13 cellular contexts compared by ENCODE assay signal in the genomic region with DNA sequence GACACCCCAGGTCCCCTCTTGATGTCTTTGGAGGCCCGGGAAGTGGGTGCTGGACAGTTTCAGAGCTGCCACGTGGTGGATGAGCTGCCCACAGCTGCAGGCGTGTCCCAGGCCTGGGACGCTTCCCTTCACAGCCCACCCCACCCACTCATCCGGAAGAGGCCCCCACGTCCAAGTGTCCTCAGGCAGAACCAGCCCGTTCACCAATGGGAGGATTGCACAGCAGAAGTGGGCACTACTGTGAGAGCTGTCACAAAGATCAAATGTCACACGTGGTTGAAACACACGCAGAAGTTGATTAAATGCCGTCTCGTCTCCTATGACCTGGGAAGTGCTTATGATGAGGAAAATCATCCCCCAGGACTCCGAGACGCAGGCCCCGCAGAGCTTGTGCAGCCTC. TPM values are rescaled to one million over a fixed set of nuclear protein-coding genes. Genes with fewer than 3 reads are reported as not detected.
DNase-seq lines count a peak whose midpoint lies in the region; ATAC-seq and TF ChIP-seq lines count a peak whose summit lies in the region.
"Had no signal": no experiment of that assay in that cellular context is flagged by ENCODE, and none has a peak within 500 bp of the region (broad histone marks: within the 10 kb centered on the region; RNA-seq: fewer than 3 reads in every experiment).

No MANE protein-coding gene starts in this region.

- H3K4me3 ChIP-seq in HEK293 (ENCODE audit: low read depth, low read length), result no peak overlapping the region
- H3K4me3 ChIP-seq: A549, HAP-1 had no signal

- H3K9me3 ChIP-seq in HEK293 (ENCODE audit: control insufficient read depth, insufficient read depth, low read depth, low read length), result no peaks in the 10 kb centered on the region
- H3K9me3 ChIP-seq: A549, BE2C, HAP-1 had no signal

- H3K27ac Mint-ChIP-seq in activated T-helper 17 cell treated with anti-CD3 and anti-CD28 coated beads, Interleukin-2, amount 50 U/mL, for 72 hours, result no peak overlapping the region
- peak overlapping the region; percentile 58 to 85 for H3K27ac Mint-ChIP-seq in natural killer cell
- H3K27ac Mint-ChIP-seq in stimulated activated effector memory CD8-positive, alpha-beta T cell treated with anti-CD3 and anti-CD28 coated beads, Interleukin-12 subunit alpha, Interleukin-12 subunit beta, amount 100 ng/mL, for 72 hours, result peak overlapping the region; percentile 45
- H3K27ac Mint-ChIP-seq in T-helper 2 cell treated with Interferon-gamma antibody and Interleukin-4, amounts not matched to agents 5 μg/mL and 100 μg/mL, for 36 hours, result no peak overlapping the region
- H3K27ac Mint-ChIP-seq: CD4-positive, CD25-positive, alpha-beta regulatory T cell; HFFc6 had no signal

- no peaks in the 10 kb centered on the region for H3K36me3 Mint-ChIP-seq in activated T-helper 17 cell treated with anti-CD3 and anti-CD28 coated beads, Interleukin-2, amount 50 U/mL, for 72 hours (ENCODE audit: low read depth)
- no peaks in the 10 kb centered on the region for H3K36me3 Mint-ChIP-seq in natural killer cell
- H3K36me3 Mint-ChIP-seq in stimulated activated effector memory CD8-positive, alpha-beta T cell treated with anti-CD3 and anti-CD28 coated beads, Interleukin-12 subunit alpha, Interleukin-12 subunit beta, amount 100 ng/mL, for 72 hours, result no peaks in the 10 kb centered on the region
- H3K36me3 Mint-ChIP-seq in T-helper 2 cell treated with Interferon-gamma antibody and Interleukin-4, amounts not matched to agents 5 μg/mL and 100 μg/mL, for 36 hours (ENCODE audit: low read depth), result no peaks in the 10 kb centered on the region
- H3K36me3 Mint-ChIP-seq: CD4-positive, CD25-positive, alpha-beta regulatory T cell had no signal

- peak overlapping the region; percentile 38 for H3K4me3 Mint-ChIP-seq in activated T-helper 17 cell treated with anti-CD3 and anti-CD28 coated beads, Interleukin-2, amount 50 U/mL, for 72 hours
- H3K4me3 Mint-ChIP-seq in natural killer cell, result peak overlapping the region; percentile 72
- no peak overlapping the region for H3K4me3 Mint-ChIP-seq in stimulated activated effector memory CD8-positive, alpha-beta T cell treated with anti-CD3 and anti-CD28 coated beads, Interleukin-12 subunit alpha, Interleukin-12 subunit beta, amount 100 ng/mL, for 72 hours
- H3K4me3 Mint-ChIP-seq in T-helper 2 cell treated with Interferon-gamma antibody and Interleukin-4, amounts not matched to agents 5 μg/mL and 100 μg/mL, for 36 hours, result no peak overlapping the region
- H3K4me3 Mint-ChIP-seq: CD4-positive, CD25-positive, alpha-beta regulatory T cell; HFFc6 had no signal

- POLR2A ChIA-PET in HEK293 (lab: Yijun Ruan, JAX), result no interaction called here

- CTCF ChIA-PET in HEK293 (lab: Yijun Ruan, JAX), result no interaction called here

- H3K36me3 ChIP-seq in HEK293 (ENCODE audit: control insufficient read depth in 2 of 2, insufficient read depth in 1 of 2, low read length in 2 of 2), result no peaks in the 10 kb centered on the region
- H3K36me3 ChIP-seq: BE2C, HAP-1 had no signal

- no peak for ATAC-seq in activated T-helper 17 cell treated with anti-CD3 and anti-CD28 coated beads, Interleukin-2, amount 50 U/mL, for 72 hours (replicated peaks)
- peak; percentile 29 to 62 (median 45) for ATAC-seq in natural killer cell
- no peak for ATAC-seq in stimulated activated effector memory CD8-positive, alpha-beta T cell treated with anti-CD3 and anti-CD28 coated beads, Interleukin-12 subunit alpha, Interleukin-12 subunit beta, amount 100 ng/mL, for 72 hours
- ATAC-seq: A549 had no signal

- no peaks in the 10 kb centered on the region for H3K4me1 ChIP-seq in HEK293 (ENCODE audit: control insufficient read depth, insufficient read depth, low read length)
- H3K4me1 ChIP-seq: BE2C, HAP-1 had no signal

- H3K9me3 Mint-ChIP-seq in activated T-helper 17 cell treated with anti-CD3 and anti-CD28 coated beads, Interleukin-2, amount 50 U/mL, for 72 hours, result no peaks in the 10 kb centered on the region
- H3K9me3 Mint-ChIP-seq in natural killer cell, result no peaks in the 10 kb centered on the region
- no peaks in the 10 kb centered on the region for H3K9me3 Mint-ChIP-seq in stimulated activated effector memory CD8-positive, alpha-beta T cell treated with anti-CD3 and anti-CD28 coated beads, Interleukin-12 subunit alpha, Interleukin-12 subunit beta, amount 100 ng/mL, for 72 hours
- no peaks in the 10 kb centered on the region for H3K9me3 Mint-ChIP-seq in T-helper 2 cell treated with Interferon-gamma antibody and Interleukin-4, amounts not matched to agents 5 μg/mL and 100 μg/mL, for 36 hours
- H3K9me3 Mint-ChIP-seq: CD4-positive, CD25-positive, alpha-beta regulatory T cell; HFFc6 had no signal

- no peaks in the 10 kb centered on the region for H3K4me1 Mint-ChIP-seq in activated T-helper 17 cell treated with anti-CD3 and anti-CD28 coated beads, Interleukin-2, amount 50 U/mL, for 72 hours
- H3K4me1 Mint-ChIP-seq in natural killer cell, result peaks cover 17 to 32% of the 10 kb centered on the region in 2 donors
- H3K4me1 Mint-ChIP-seq in stimulated activated effector memory CD8-positive, alpha-beta T cell treated with anti-CD3 and anti-CD28 coated beads, Interleukin-12 subunit alpha, Interleukin-12 subunit beta, amount 100 ng/mL, for 72 hours, result peaks cover 18% of the 10 kb centered on the region
- H3K4me1 Mint-ChIP-seq in T-helper 2 cell treated with Interferon-gamma antibody and Interleukin-4, amounts not matched to agents 5 μg/mL and 100 μg/mL, for 36 hours (ENCODE audit: low read depth), result no peaks in the 10 kb centered on the region

- intact Hi-C loops in natural killer cell (cut with micrococcal nuclease), result no loop called here

- no peak overlapping the region for H3K27ac ChIP-seq in HEK293 (ENCODE audit: extremely low read depth, low read depth, low read length)
- H3K27ac ChIP-seq: A549 had no signal

- DNase-seq in natural killer cell (no peak), NCI-H510A (lab: John Stamatoyannopoulos, UW) (no peak)
- DNase-seq in stimulated activated effector memory CD8-positive, alpha-beta T cell treated with anti-CD3 and anti-CD28 coated beads, Interleukin-12 subunit alpha, Interleukin-12 subunit beta, amount 100 ng/mL, for 72 hours (ENCODE audit: low spot score in 2 of 2), result no peak
- DNase-seq in T-helper 2 cell treated with Interferon-gamma antibody and Interleukin-4, amounts not matched to agents 5 μg/mL and 100 μg/mL, for 36 hours (ENCODE audit: low spot score), result no peak
- no peak for DNase-seq in activated effector memory CD4-positive, alpha-beta T cell treated with Interleukin-2 at 50 U/mL for 16 hours
- DNase-seq: BE2C, DMS53, HFFc6 had no signal

- no peaks in the 10 kb centered on the region for H3K27me3 Mint-ChIP-seq in activated T-helper 17 cell treated with anti-CD3 and anti-CD28 coated beads, Interleukin-2, amount 50 U/mL, for 72 hours
- H3K27me3 Mint-ChIP-seq in natural killer cell (ENCODE audit: low read depth in 2 of 2), result no peaks in the 10 kb centered on the region
- no peaks in the 10 kb centered on the region for H3K27me3 Mint-ChIP-seq in T-helper 2 cell treated with Interferon-gamma antibody and Interleukin-4, amounts not matched to agents 5 μg/mL and 100 μg/mL, for 36 hours (ENCODE audit: low read depth)
- H3K27me3 Mint-ChIP-seq: CD4-positive, CD25-positive, alpha-beta regulatory T cell had no signal

- TF ChIP-seq CTCF in HEK293 (tag by site-specific recombination; IDR thresholded peaks at IDR 0.05), result no peak
- no peak for TF ChIP-seq CTCF in natural killer cell (IDR thresholded peaks at IDR 0.05)

TF ChIP-seq in HEK293, 187 proteins besides CTCF, POLR2A, EP300 and RAD21 (continues in another document):
- TF ChIP-seq, protein P1, sequence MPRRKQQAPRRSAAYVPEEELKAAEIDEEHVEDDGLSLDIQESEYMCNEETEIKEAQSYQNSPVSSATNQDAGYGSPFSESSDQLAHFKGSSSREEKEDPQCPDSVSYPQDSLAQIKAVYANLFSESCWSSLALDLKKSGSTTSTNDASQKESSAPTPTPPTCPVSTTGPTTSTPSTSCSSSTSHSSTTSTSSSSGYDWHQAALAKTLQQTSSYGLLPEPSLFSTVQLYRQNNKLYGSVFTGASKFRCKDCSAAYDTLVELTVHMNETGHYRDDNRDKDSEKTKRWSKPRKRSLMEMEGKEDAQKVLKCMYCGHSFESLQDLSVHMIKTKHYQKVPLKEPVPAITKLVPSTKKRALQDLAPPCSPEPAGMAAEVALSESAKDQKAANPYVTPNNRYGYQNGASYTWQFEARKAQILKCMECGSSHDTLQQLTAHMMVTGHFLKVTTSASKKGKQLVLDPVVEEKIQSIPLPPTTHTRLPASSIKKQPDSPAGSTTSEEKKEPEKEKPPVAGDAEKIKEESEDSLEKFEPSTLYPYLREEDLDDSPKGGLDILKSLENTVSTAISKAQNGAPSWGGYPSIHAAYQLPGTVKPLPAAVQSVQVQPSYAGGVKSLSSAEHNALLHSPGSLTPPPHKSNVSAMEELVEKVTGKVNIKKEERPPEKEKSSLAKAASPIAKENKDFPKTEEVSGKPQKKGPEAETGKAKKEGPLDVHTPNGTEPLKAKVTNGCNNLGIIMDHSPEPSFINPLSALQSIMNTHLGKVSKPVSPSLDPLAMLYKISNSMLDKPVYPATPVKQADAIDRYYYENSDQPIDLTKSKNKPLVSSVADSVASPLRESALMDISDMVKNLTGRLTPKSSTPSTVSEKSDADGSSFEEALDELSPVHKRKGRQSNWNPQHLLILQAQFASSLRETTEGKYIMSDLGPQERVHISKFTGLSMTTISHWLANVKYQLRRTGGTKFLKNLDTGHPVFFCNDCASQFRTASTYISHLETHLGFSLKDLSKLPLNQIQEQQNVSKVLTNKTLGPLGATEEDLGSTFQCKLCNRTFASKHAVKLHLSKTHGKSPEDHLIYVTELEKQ (tag by site-specific recombination; IDR thresholded peaks at IDR 0.05; ENCODE audit: borderline replicate concordance), result no peak
- TF ChIP-seq IKZF3 (tag by site-specific recombination; IDR thresholded peaks at IDR 0.05), result no peak
- peak; percentile 22; the same call in 1 of the 2 replicates for TF ChIP-seq EGR2 (tag by site-specific recombination; IDR thresholded peaks at IDR 0.05; ENCODE audit: low read depth)
- TF ChIP-seq ZNF23 (tag by site-specific recombination; IDR thresholded peaks at IDR 0.05; ENCODE audit: borderline replicate concordance), result no peak
- TF ChIP-seq ZBTB8A (tag by site-specific recombination; IDR thresholded peaks at IDR 0.05), result no peak

RNA-seq across cellular contexts. Expression of gene STK32C, which starts 52.9 kb away (rescaled TPM):
- total RNA-seq in activated T-helper 17 cell treated with anti-CD3 and anti-CD28 coated beads, Interleukin-2, amount 50 U/mL, for 72 hours, result 10 to 100 TPM; 12.6 to 20.6 TPM
- total RNA-seq in natural killer cell, result 10 to 100 TPM; 12.7 to 22.1 (median 17.9) TPM

Comparison
In these comparisons a context has a peak if more than half of its experiments do, and no peak if none do; other contexts are left out.
1. ATAC-seq: peak in natural killer cell (3 of 3); none in activated T-helper 17 cell treated with anti-CD3 and anti-CD28 coated beads, Interleukin-2, amount 50 U/mL, for 72 hours (single experiment) and stimulated activated effector memory CD8-positive, alpha-beta T cell treated with anti-CD3 and anti-CD28 coated beads, Interleukin-12 subunit alpha, Interleukin-12 subunit beta, amount 100 ng/mL, for 72 hours (single experiment).
2. H3K27ac Mint-ChIP-seq: peak in natural killer cell (2 of 2) and stimulated activated effector memory CD8-positive, alpha-beta T cell treated with anti-CD3 and anti-CD28 coated beads, Interleukin-12 subunit alpha, Interleukin-12 subunit beta, amount 100 ng/mL, for 72 hours (single experiment); none in activated T-helper 17 cell treated with anti-CD3 and anti-CD28 coated beads, Interleukin-2, amount 50 U/mL, for 72 hours (single experiment) and T-helper 2 cell treated with Interferon-gamma antibody and Interleukin-4, amounts not matched to agents 5 μg/mL and 100 μg/mL, for 36 hours (single experiment).
3. H3K4me3 Mint-ChIP-seq: peak in activated T-helper 17 cell treated with anti-CD3 and anti-CD28 coated beads, Interleukin-2, amount 50 U/mL, for 72 hours (single experiment) and natural killer cell (single experiment); none in stimulated activated effector memory CD8-positive, alpha-beta T cell treated with anti-CD3 and anti-CD28 coated beads, Interleukin-12 subunit alpha, Interleukin-12 subunit beta, amount 100 ng/mL, for 72 hours (single experiment) and T-helper 2 cell treated with Interferon-gamma antibody and Interleukin-4, amounts not matched to agents 5 μg/mL and 100 μg/mL, for 36 hours (single experiment).